ENCODE assay signal across 22 cellular contexts in genomic region chr13:50072676-50073075, GRCh38. TPM values are rescaled to one million over a fixed set of nuclear protein-coding genes. Genes with fewer than 3 reads are reported as not detected.
DNase-seq lines count a peak whose midpoint lies in the region; ATAC-seq, FAIRE-seq and TF ChIP-seq lines count a peak whose summit lies in the region.
"Had no signal": no experiment of that assay in that cellular context is flagged by ENCODE, and none has a peak within 500 bp of the region (broad histone marks: within the 10 kb centered on the region; RNA-seq: fewer than 3 reads in every experiment).

No MANE protein-coding gene starts in this region.

- no peaks in the 10 kb centered on the region for H3K9me3 ChIP-seq in SK-N-MC (ENCODE audit: low read depth, low read length)
- H3K9me3 ChIP-seq: gastrocnemius medialis, sigmoid colon, transverse colon had no signal

- H3K36me3 Mint-ChIP-seq in osteocyte (ENCODE audit: unreplicated experiment), result peaks cover 5% of the 10 kb centered on the region

- peak overlapping the region; percentile 4 for H3K4me3 Mint-ChIP-seq in osteocyte (ENCODE audit: unreplicated experiment)
- H3K4me3 Mint-ChIP-seq: activated CD4-positive, alpha-beta T cell treated with anti-CD3 and anti-CD28 coated beads, Interleukin-2, amount 10 ng/mL, durations not matched to agents 7 days and 5 days; CD8-positive, alpha-beta memory T cell; memory B cell; naive thymus-derived CD8-positive, alpha-beta T cell had no signal

- no peak overlapping the region for H3K4me3 ChIP-seq in SK-N-MC
- H3K4me3 ChIP-seq: cardiac muscle cell, gastrocnemius medialis, sigmoid colon, transverse colon had no signal

- TF ChIP-seq CTCF in osteocyte (IDR thresholded peaks at IDR 0.05), result no peak

- peaks cover 50% of the 10 kb centered on the region for H3K36me3 ChIP-seq in SK-N-MC (ENCODE audit: insufficient read depth, low read length)
- H3K36me3 ChIP-seq: cardiac muscle cell, sigmoid colon, transverse colon had no signal

- peak overlapping the region; percentile 4 for H3K9ac ChIP-seq in SK-N-MC (ENCODE audit: insufficient read length)
- H3K9ac ChIP-seq: parathyroid adenoma had no signal

- H3K27me3 Mint-ChIP-seq in osteocyte (ENCODE audit: unreplicated experiment), result no peaks in the 10 kb centered on the region
- H3K27me3 Mint-ChIP-seq: activated CD4-positive, alpha-beta T cell treated with anti-CD3 and anti-CD28 coated beads, Interleukin-2, amount 10 ng/mL, durations not matched to agents 7 days and 5 days; memory B cell had no signal

- no peak for TF ChIP-seq POLR2A in H54 (IDR thresholded peaks at IDR 0.05; ENCODE audit: low read depth, low read length)

- peaks cover 89% of the 10 kb centered on the region for H3K4me1 Mint-ChIP-seq in osteocyte (ENCODE audit: unreplicated experiment)

- H3K27ac ChIP-seq in SK-N-MC, result peak overlapping the region; percentile 82
- H3K27ac ChIP-seq: cardiac muscle cell, gastrocnemius medialis, parathyroid adenoma, sigmoid colon had no signal

- DNase-seq in GM19239 (ENCODE audit: insufficient read length, low spot score) (no peak), SK-N-MC (ENCODE audit: low read depth, low spot score) (no peak), osteocyte (ENCODE audit: extremely low spot score, unreplicated experiment) (no peak), H54 (ENCODE audit: insufficient read length, low spot score) (no peak), inferior parietal cortex (ENCODE audit: extremely low spot score) (no peak), UCSD-AML1 (lab: John Stamatoyannopoulos, UW; ENCODE audit: unreplicated experiment) (no peak)
- DNase-seq: activated CD4-positive, alpha-beta T cell treated with anti-CD3 and anti-CD28 coated beads, Interleukin-2, amount 10 ng/mL, durations not matched to agents 7 days and 5 days; CD8-positive, alpha-beta memory T cell; DMS79; gastrocnemius medialis; HCEC 1CT; naive thymus-derived CD8-positive, alpha-beta T cell; NCI-H524 treated with DMSO at 0.1 percent for 48 hours; sigmoid colon; stimulated activated CD4-positive, alpha-beta T cell treated with anti-CD3 and anti-CD28 coated beads, Interleukin-2, amount 100 ng/mL, for 24 hours; stimulated activated naive CD8-positive, alpha-beta T cell treated with anti-CD3 and anti-CD28 coated beads, Interleukin-15, Interleukin-2, amounts not matched to agents 100 U/mL and 50 U/mL, for 24 hours; transverse colon had no signal

- ATAC-seq in GM19324 (IDR thresholded peaks at IDR 0.05; ENCODE audit: low FRiP score, unreplicated experiment), result no peak
- ATAC-seq: gastrocnemius medialis; naive thymus-derived CD8-positive, alpha-beta T cell; stimulated activated naive CD8-positive, alpha-beta T cell treated with anti-CD3 and anti-CD28 coated beads, Interleukin-15, Interleukin-2, amounts not matched to agents 100 U/mL and 50 U/mL, for 24 hours had no signal

- FAIRE-seq in GM19239 (lab: Jason Lieb, UNC), result peak; percentile 83
- FAIRE-seq in endometrium (lab: Jason Lieb, UNC), result peak; percentile 68
- FAIRE-seq in H54 (lab: Jason Lieb, UNC), result no peak

- no peaks in the 10 kb centered on the region for H3K9me3 Mint-ChIP-seq in osteocyte (ENCODE audit: unreplicated experiment)
- H3K9me3 Mint-ChIP-seq: activated CD4-positive, alpha-beta T cell treated with anti-CD3 and anti-CD28 coated beads, Interleukin-2, amount 10 ng/mL, durations not matched to agents 7 days and 5 days; CD8-positive, alpha-beta memory T cell; memory B cell; naive thymus-derived CD8-positive, alpha-beta T cell had no signal

- peak overlapping the region; percentile 91 for H3K27ac Mint-ChIP-seq in osteocyte (ENCODE audit: unreplicated experiment)
- H3K27ac Mint-ChIP-seq: memory B cell; naive thymus-derived CD8-positive, alpha-beta T cell had no signal

RNA-seq across cellular contexts. Expression of gene KCNRG, which starts 57.4 kb away (rescaled TPM):
- 0.21 and 0.89 TPM in 2 replicates for total RNA-seq in osteocyte
